Comparison of ENCODE assay signal across 9 cellular contexts in genomic region chr13:101416181-101417042, GRCh38. TPM values are rescaled to one million over a fixed set of nuclear protein-coding genes. Genes with fewer than 3 reads are reported as not detected.
DNase-seq lines count a peak whose midpoint lies in the region; ATAC-seq and TF ChIP-seq lines count a peak whose summit lies in the region.
"Had no signal": no experiment of that assay in that cellular context is flagged by ENCODE, and none has a peak within 500 bp of the region (broad histone marks: within the 10 kb centered on the region; RNA-seq: fewer than 3 reads in every experiment).

TSS of gene NALCN (minus strand) at chr13:101416508. CDS start at chr13:101399126, 17,382 bp downstream.

- no peaks in the 10 kb centered on the region for H3K36me3 Mint-ChIP-seq in CD4-positive, alpha-beta T cell (ENCODE audit: low read depth)
- H3K36me3 Mint-ChIP-seq: CD4-positive, CD25-positive, alpha-beta regulatory T cell had no signal

- peak within 1 kb of the TSS; percentile 59 for H3K4me3 ChIP-seq in SJCRH30
- H3K4me3 ChIP-seq in fibroblast of the aortic adventitia (ENCODE audit: low read depth, low read length), result peak within 1 kb of the TSS; percentile 69
- peak within 1 kb of the TSS; percentile 47 for H3K4me3 ChIP-seq in neuron (ENCODE audit: low read length)

- no peaks in the 10 kb centered on the region; the same call in 1 of the 2 replicates for H3K4me1 ChIP-seq in SJCRH30
- peaks cover 10% of the 10 kb centered on the region for H3K4me1 ChIP-seq in neuron (ENCODE audit: insufficient read depth, low read length)

- H3K9me3 Mint-ChIP-seq in CD4-positive, alpha-beta T cell, result peaks cover 2% of the 10 kb centered on the region

- TF ChIP-seq CTCF in fibroblast of the aortic adventitia (IDR thresholded peaks at IDR 0.05; ENCODE audit: insufficient read depth, low read length), result no peak
- no peak for TF ChIP-seq CTCF in CD4-positive, alpha-beta T cell (IDR thresholded peaks at IDR 0.05)

- no peaks in the 10 kb centered on the region for H3K4me1 Mint-ChIP-seq in CD4-positive, alpha-beta T cell (ENCODE audit: low read depth)

- CTCF ChIA-PET in CD4-positive, alpha-beta T cell (lab: Charles Lee), result no interaction called here

- intact Hi-C loops in CD4-positive, alpha-beta T cell (cut with DNase I, micrococcal nuclease), result no loop called here

- H3K4me3 Mint-ChIP-seq in CD4-positive, alpha-beta T cell, result no peak within 1 kb of the TSS

- peak within 1 kb of the TSS; percentile 81 for H2AFZ ChIP-seq in neuron (ENCODE audit: low read depth, low read length)

- ATAC-seq in HG03565 (IDR thresholded peaks at IDR 0.05; ENCODE audit: unreplicated experiment), result no peak
- no peak for ATAC-seq in CD4-positive, alpha-beta T cell (ENCODE audit: poor library complexity)

- POLR2A ChIA-PET in CD4-positive, alpha-beta T cell (lab: Charles Lee), result no interaction called here

- H3K36me3 ChIP-seq in SJCRH30 (no peaks in the 10 kb centered on the region), neuron (ENCODE audit: insufficient read depth, low read length) (no peaks in the 10 kb centered on the region)

- H3K27ac Mint-ChIP-seq in CD4-positive, alpha-beta T cell, result no peak within 1 kb of the TSS
- H3K27ac Mint-ChIP-seq: CD4-positive, CD25-positive, alpha-beta regulatory T cell had no signal

- H3K27me3 Mint-ChIP-seq in CD4-positive, alpha-beta T cell, result peaks cover 59% of the 10 kb centered on the region

- no peaks in the 10 kb centered on the region for H3K27me3 ChIP-seq in SJCRH30
- H3K27me3 ChIP-seq in neuron (ENCODE audit: insufficient read depth, low read length), result peaks cover 37% of the 10 kb centered on the region
- H3K27me3 ChIP-seq in CD4-positive, alpha-beta T cell (ENCODE audit: control insufficient read depth, insufficient read depth, low read length), result peaks cover 28% of the 10 kb centered on the region

- no peak within 1 kb of the TSS for H3K27ac ChIP-seq in SJCRH30
- H3K27ac ChIP-seq in CD4-positive, alpha-beta T cell (ENCODE audit: low read depth, low read length), result no peak within 1 kb of the TSS

- H3K9me3 ChIP-seq in SJCRH30 (replicated peaks), result no peaks in the 10 kb centered on the region
- no peaks in the 10 kb centered on the region for H3K9me3 ChIP-seq in neuron (ENCODE audit: low read length)
- H3K9me3 ChIP-seq in CD4-positive, alpha-beta T cell (ENCODE audit: control insufficient read depth, low read length), result no peaks in the 10 kb centered on the region

- peak; percentile 1 for DNase-seq in NCI-H510A (lab: John Stamatoyannopoulos, UW)
- no peak for DNase-seq in NCI-H510A treated with DMSO at 0.1 percent for 48 hours (lab: John Stamatoyannopoulos, UW)
- DNase-seq in SJCRH30, result peak in 1 of 2 experiments; percentile 35
- DNase-seq in fibroblast of the aortic adventitia (ENCODE audit: low read depth), result peak; percentile 13
- no peak for DNase-seq in activated CD8-positive, alpha-beta memory T cell treated with anti-CD3 and anti-CD28 coated beads, Interleukin-2, amount 50 U/mL, for 48 hours
- no peak for DNase-seq in CD4-positive, alpha-beta T cell
- DNase-seq: CD4-positive, CD25-positive, alpha-beta regulatory T cell had no signal

RNA-seq across cellular contexts. Expression of gene NALCN, which starts in this region (rescaled TPM):
- 0.26 and 0.68 TPM in 2 replicates for total RNA-seq in SJCRH30 (2014; rRNA removed; shearing (Covaris generic))
- 1.1 and 3.1 TPM in 2 replicates for total RNA-seq in fibroblast of the aortic adventitia (ENCODE audit: low replicate concordance)
- total RNA-seq in CD4-positive, alpha-beta T cell, result not detected
- total RNA-seq: CD4-positive, CD25-positive, alpha-beta regulatory T cell had no signal

Comparison
In these comparisons a context has a peak if more than half of its experiments do, and no peak if none do; other contexts are left out.
1. DNase-seq: peak in NCI-H510A (single experiment) and fibroblast of the aortic adventitia (single experiment); none in NCI-H510A treated with DMSO at 0.1 percent for 48 hours (single experiment), activated CD8-positive, alpha-beta memory T cell treated with anti-CD3 and anti-CD28 coated beads, Interleukin-2, amount 50 U/mL, for 48 hours (single experiment) and CD4-positive, alpha-beta T cell (0 of 10).
2. Peak in every context shown above with its lines, with median percentiles within 50 percentile points of each other: H3K4me3 ChIP-seq.